ENCODE assay signal across 1 cellular context in the genomic region with DNA sequence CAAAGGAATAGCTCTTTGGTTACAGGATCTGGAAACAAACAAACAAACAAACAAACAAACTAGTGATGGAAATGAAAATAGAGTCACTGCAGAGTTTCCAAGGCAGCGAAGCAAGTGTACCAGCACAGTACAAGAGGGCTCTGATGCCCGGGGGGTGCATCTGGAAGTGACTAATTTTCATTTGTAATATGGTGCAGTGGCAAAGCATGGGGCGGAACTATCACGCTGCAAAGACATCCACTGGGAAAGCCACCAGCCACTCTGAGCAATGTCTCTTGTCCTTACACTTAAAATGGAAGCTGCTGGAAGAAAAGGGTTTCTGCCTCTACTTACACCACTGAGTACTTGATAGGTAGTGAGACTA.
TF ChIP-seq lines count a peak whose summit lies in the region.

No MANE protein-coding gene starts in this region.

TF ChIP-seq in SK-N-SH, 30 proteins besides CTCF, POLR2A, EP300 and RAD21 (continued from another document):
- TF ChIP-seq SMC3 (IDR thresholded peaks at IDR 0.05; ENCODE audit: low read depth, low read length) (no peak), TCF12 (IDR thresholded peaks at IDR 0.05) (no peak), FOXM1 (IDR thresholded peaks at IDR 0.05; ENCODE audit: low read depth) (no peak), MXI1 (IDR thresholded peaks at IDR 0.05; ENCODE audit: low read depth, low read length) (no peak), NRF1 (IDR thresholded peaks at IDR 0.05; ENCODE audit: low read depth, low read length) (no peak)
